Comparison of ENCODE assay signal across 20 cellular contexts in genomic region chr6:88972504-88973423, GRCh38. TPM values are rescaled to one million over a fixed set of nuclear protein-coding genes. Genes with fewer than 3 reads are reported as not detected.
A peak's percentile ranks its signal among the peaks of the same experiment; 100 is the strongest.
DNase-seq lines count a peak whose midpoint lies in the region; ATAC-seq, FAIRE-seq and TF ChIP-seq lines count a peak whose summit lies in the region.
"Had no signal": no experiment of that assay in that cellular context is flagged by ENCODE, and none has a peak within 500 bp of the region (broad histone marks: within the 10 kb centered on the region; RNA-seq: fewer than 3 reads in every experiment).

No MANE protein-coding gene starts in this region.

- no peak overlapping the region for H3K4me3 Mint-ChIP-seq in mesothelial cell of epicardium
- H3K4me3 Mint-ChIP-seq: CD4-positive, alpha-beta T cell had no signal

- 0 out of 2 replicates have a peak, but pooled peaks cover 2% of the 10 kb centered on the region for H3K9me3 ChIP-seq in K562 (replicated peaks; ENCODE audit: control insufficient read depth, insufficient read depth, low read depth, low read length)
- no peaks in the 10 kb centered on the region for H3K9me3 ChIP-seq in effector memory CD4-positive, alpha-beta T cell (ENCODE audit: control insufficient read depth, low read length)
- H3K9me3 ChIP-seq: SJSA1 had no signal

- H3K4me1 Mint-ChIP-seq in mesothelial cell of epicardium = peaks cover 15% of the 10 kb centered on the region

- no peaks in the 10 kb centered on the region for H3K27me3 Mint-ChIP-seq in mesothelial cell of epicardium (ENCODE audit: low read depth)
- H3K27me3 Mint-ChIP-seq: CD4-positive, alpha-beta T cell had no signal

- H3K27ac ChIP-seq in K562 (ENCODE audit: extremely low read depth, low read depth, low read length) = no peak overlapping the region
- no peak overlapping the region for H3K27ac ChIP-seq in effector memory CD4-positive, alpha-beta T cell (ENCODE audit: insufficient read depth, low read length, poor library complexity, severe bottlenecking)
- H3K27ac ChIP-seq: KMS-11, SJSA1 had no signal

- peak; percentile 7 for DNase-seq in Daoy (ENCODE audit: low read depth)
- no peak for DNase-seq in HTR-8/SVneo (ENCODE audit: insufficient read length, low spot score)
- DNase-seq in K562 (ENCODE audit: extremely low read depth in 1 of 4, low spot score in 3 of 4) = no peak
- no peak for DNase-seq in mesothelial cell of epicardium (ENCODE audit: low spot score in 2 of 2, unreplicated experiment in 2 of 2)
- no peak for DNase-seq in cerebellar nuclear complex (lab: John Stamatoyannopoulos, UW)
- DNase-seq in effector memory CD4-positive, alpha-beta T cell = no peak
- DNase-seq in NCI-H2227 treated with DMSO at 0.1 percent for 48 hours (lab: John Stamatoyannopoulos, UW) = no peak
- DNase-seq: ACHN; CD4-positive, alpha-beta T cell; DMS79; MG63; NCI-H1092 treated with DMSO at 0.1 percent for 48 hours; NCI-H1930; NCI-H446; OCI-M1 had no signal

- POLR2A ChIA-PET in K562 (lab: Yijun Ruan, JAX) = interaction anchor here (0.6 to 0.8 kb wide), 2 partner anchors 42 to 177 kb away, joined by 3 read pairs; no protein-coding TSS in a partner anchor

- no peak overlapping the region for H3K4me3 ChIP-seq in K562
- H3K4me3 ChIP-seq in effector memory CD4-positive, alpha-beta T cell (ENCODE audit: insufficient read depth, low read depth, low read length, poor library complexity, severe bottlenecking) = no peak overlapping the region
- H3K4me3 ChIP-seq: MG63, SJSA1 had no signal

- CTCF ChIA-PET in K562 (lab: Yijun Ruan, JAX; ENCODE audit: low intra/inter-chr PET ratio) = no interaction called here

- TF ChIP-seq POLR2A in K562 (conservative IDR thresholded peaks at IDR 0.05) = no peak

- H3K27me3 ChIP-seq in K562 (ENCODE audit: control insufficient read depth in 2 of 2, insufficient read depth in 2 of 2, low read length in 2 of 2) = no peaks in the 10 kb centered on the region
- no peaks in the 10 kb centered on the region for H3K27me3 ChIP-seq in effector memory CD4-positive, alpha-beta T cell (replicated peaks; ENCODE audit: control insufficient read depth, insufficient read depth, low read length, poor library complexity, severe bottlenecking)
- H3K27me3 ChIP-seq: MG63, SJSA1 had no signal

- H3K9me3 Mint-ChIP-seq in mesothelial cell of epicardium = peaks cover 11% of the 10 kb centered on the region
- H3K9me3 Mint-ChIP-seq: CD4-positive, alpha-beta T cell had no signal

- no peak for TF ChIP-seq EP300 in K562 (IDR thresholded peaks at IDR 0.05; ENCODE audit: low read length)

- WGBS in K562 (ENCODE audit: insufficient coverage, low coverage, missing lambda C conversion rate) = 9% methylated on average over 4 of the region's 6 CpGs

- in situ Hi-C loops in K562 (cut with MboI) = no loop called here

- peak overlapping the region; percentile 45 for H2AFZ ChIP-seq in K562 (ENCODE audit: low read depth, low read length)

- H3K4me2 ChIP-seq in K562 (ENCODE audit: insufficient read depth, low read length) = no peak overlapping the region
- H3K4me2 ChIP-seq: KMS-11 had no signal

- H3K9ac ChIP-seq in K562 (ENCODE audit: insufficient read depth in 1 of 2, low read depth in 2 of 2, low read length in 2 of 2) = no peak overlapping the region
- H3K9ac ChIP-seq: KMS-11 had no signal

- TF ChIP-seq RAD21 in K562 (CRISPR knock-in tag; conservative IDR thresholded peaks at IDR 0.05 in 1 of 2, IDR thresholded peaks at IDR 0.05 in 1 of 2) = no peak

- H3K79me2 ChIP-seq in K562 (ENCODE audit: control insufficient read depth, insufficient read depth, low read length) = no peaks in the 10 kb centered on the region

- no peaks in the 10 kb centered on the region for H3K36me3 ChIP-seq in K562 (ENCODE audit: control insufficient read depth, insufficient read depth, low read length)
- H3K36me3 ChIP-seq in effector memory CD4-positive, alpha-beta T cell (ENCODE audit: control insufficient read depth, insufficient read depth, low read length) = no peaks in the 10 kb centered on the region
- H3K36me3 ChIP-seq: MG63, SJSA1 had no signal

- no peak for TF ChIP-seq CTCF in K562 (IDR thresholded peaks at IDR 0.05 in 2 of 3, conservative IDR thresholded peaks at IDR 0.05 in 1 of 3; ENCODE audit: insufficient read depth in 2 of 3, low read depth in 1 of 3, low read length in 3 of 3)
- no peak for TF ChIP-seq CTCF in mesothelial cell of epicardium (IDR thresholded peaks at IDR 0.05; ENCODE audit: unreplicated experiment)

- peaks cover 5% of the 10 kb centered on the region for H3K36me3 Mint-ChIP-seq in mesothelial cell of epicardium

- no TSS peak for BruUV-seq in K562 (replicated peaks; lab: Mats Ljungman, UMichigan)

- FAIRE-seq in HTR-8/SVneo (lab: Jason Lieb, UNC) (peak; percentile 23), K562 (lab: Jason Lieb, UNC) (no peak)
- FAIRE-seq: G401.6, GM12891 had no signal

- no peak for ATAC-seq in K562
- ATAC-seq: HCT116 had no signal

- H3K27ac Mint-ChIP-seq in mesothelial cell of epicardium = peak overlapping the region; percentile 53
- H3K27ac Mint-ChIP-seq: CD4-positive, alpha-beta T cell had no signal

- H3K9me1 ChIP-seq in K562 (ENCODE audit: control insufficient read depth, insufficient read depth, low read length) = no peaks in the 10 kb centered on the region

- H4K20me1 ChIP-seq in K562 (replicated peaks; ENCODE audit: control insufficient read depth, insufficient read depth, low read length) = no peaks in the 10 kb centered on the region

- peaks cover 0 to 4% of the 10 kb centered on the region in 2 experiments; a peak in 1 of 5 replicates for H3K4me1 ChIP-seq in K562 (replicated peaks in 1 of 2; ENCODE audit: control insufficient read depth in 2 of 2, insufficient read depth in 2 of 2, low read length in 2 of 2)
- no peaks in the 10 kb centered on the region for H3K4me1 ChIP-seq in effector memory CD4-positive, alpha-beta T cell (ENCODE audit: control insufficient read depth, insufficient read depth, low read length, poor library complexity, severe bottlenecking)
- H3K4me1 ChIP-seq: SJSA1 had no signal

- intact Hi-C loops in K562 (cut with micrococcal nuclease) = no loop called here

TF ChIP-seq in K562, 482 proteins besides CTCF, POLR2A, EP300 and RAD21:
- TF ChIP-seq CBFA2T3 (IDR thresholded peaks at IDR 0.05) (peak; percentile 49), TRIM25 (IDR thresholded peaks at IDR 0.05; ENCODE audit: borderline replicate concordance) (no peak), SOX6 (IDR thresholded peaks at IDR 0.05) (peak; percentile 61; the same call in 1 of the 2 replicates), HMBOX1 (IDR thresholded peaks at IDR 0.05) (peak; percentile 85), CBFA2T2 (conservative IDR thresholded peaks at IDR 0.05) (0 out of 2 replicates have a peak, but pooled peaks have one; percentile 11), CHD2 (IDR thresholded peaks at IDR 0.05; ENCODE audit: low read depth, low read length) (no peak), ZKSCAN3 (CRISPR knock-in tag; IDR thresholded peaks at IDR 0.05) (no peak), FOXA3 (CRISPR knock-in tag; conservative IDR thresholded peaks at IDR 0.05 in 1 of 2, IDR thresholded peaks at IDR 0.05 in 1 of 2) (peak in 1 of 2 experiments; percentile 59; a peak in 1 of 4 replicates), ZNF165 (CRISPR knock-in tag; IDR thresholded peaks at IDR 0.05; ENCODE audit: borderline replicate concordance) (no peak)

RNA-seq across cellular contexts. Expression of gene RNGTT, which starts 9.3 kb away (rescaled TPM):
- 30.8 and 43.9 TPM in 2 replicates for total RNA-seq in Daoy (2014; rRNA removed; shearing (Covaris generic))
- total RNA-seq in K562 (2011; cell fraction: chromatin; rRNA removed; ENCODE audit: low replicate concordance) = 25.2 and 72.6 TPM in 2 replicates
- total RNA-seq in K562 (2011; cell fraction: nucleolus; rRNA removed) = 10.7 and 13.8 TPM in 2 replicates
- total RNA-seq in K562 (2011; cell fraction: nucleoplasm; rRNA removed) = 18.9 and 20.8 TPM in 2 replicates
- total RNA-seq in K562 (2014; rRNA removed) (18.5 and 21.7 TPM in 2 replicates), K562 (2014; rRNA removed; fragmentation: Illumina TruSeq; extraction: Trizol) (31.7 and 35.0 TPM in 2 replicates), K562 (2015; rRNA removed; fragmentation: Illumina TruSeq; extraction: Trizol) (27.6 and 29.9 TPM in 2 replicates), K562 (2021) (17.5 and 19.5 TPM in 2 replicates), mesothelial cell of epicardium (15.6 to 16.5 TPM (median 16.0 TPM) in 3 replicates)
- polyA plus RNA-seq in K562 (2011; rRNA removed) (9.5 and 13.7 TPM in 2 replicates), K562 (2014; fragmentation: Illumina TruSeq; extraction: Trizol) (16.9 and 21.3 TPM in 2 replicates), K562 (2014; fragmentation: Nextera tagmentation; extraction: Ambion mirVana) (1 to 10 TPM; 6.1 to 7.8 TPM), K562 (2014; rRNA removed) (12.6 and 14.2 TPM in 2 replicates)
- polyA plus RNA-seq in K562 (2011; cell fraction: cytosol; rRNA removed) = 2.5 and 5.2 TPM in 2 replicates
- polyA plus RNA-seq in K562 (2011; cell fraction: nucleus; rRNA removed) = 5.8 and 7.0 TPM in 2 replicates
- polyA plus RNA-seq in K562 (2012) = 10.9 and 11.6 TPM in 2 replicates
- 36.1 and 36.7 TPM in 2 replicates for polyA minus RNA-seq in K562 (2011; rRNA and poly(A)+ RNA removed)
- 7.3 and 9.0 TPM in 2 replicates for polyA minus RNA-seq in K562 (2011; cell fraction: cytosol; rRNA and poly(A)+ RNA removed)
- 16.7 and 32.3 TPM in 2 replicates for polyA minus RNA-seq in K562 (2011; cell fraction: nucleus; rRNA and poly(A)+ RNA removed)
